Comparison of ENCODE assay signal across 13 cellular contexts in genomic region chr10:15348579-15348978, GRCh38. TPM values are rescaled to one million over a fixed set of nuclear protein-coding genes. Genes with fewer than 3 reads are reported as not detected.
A peak's percentile ranks its signal among the peaks of the same experiment; 100 is the strongest.
DNase-seq lines count a peak whose midpoint lies in the region; ATAC-seq and TF ChIP-seq lines count a peak whose summit lies in the region.
"Had no signal": no experiment of that assay in that cellular context is flagged by ENCODE, and none has a peak within 500 bp of the region (broad histone marks: within the 10 kb centered on the region; RNA-seq: fewer than 3 reads in every experiment).

No MANE protein-coding gene starts in this region.

- peaks cover 8% of the 10 kb centered on the region for H3K4me1 Mint-ChIP-seq in MCF 10A (ENCODE audit: insufficient read depth, unreplicated experiment)
- H3K4me1 Mint-ChIP-seq: memory B cell had no signal

- WGBS in IMR-90 (ENCODE audit: extremely low coverage in 2 of 2, insufficient read length in 1 of 2), 2 experiments: 53% methylated on average over 3 of the region's 8 CpGs; no CpG with 5 or more reads in 1 of the 2 experiments

- H4K20me1 ChIP-seq in IMR-90 (ENCODE audit: insufficient read depth, low read length) (peaks cover 21% of the 10 kb centered on the region; the same call in 1 of the 2 replicates), PC-9 (ENCODE audit: insufficient read depth) (no peaks in the 10 kb centered on the region)

- H2BK5ac ChIP-seq in IMR-90 (ENCODE audit: low read depth, low read length, poor library complexity, severe bottlenecking): no peak overlapping the region

- TF ChIP-seq CTCF in IMR-90 (conservative IDR thresholded peaks at IDR 0.05; ENCODE audit: low read depth, low read length): no peak
- TF ChIP-seq CTCF in dorsolateral prefrontal cortex (IDR thresholded peaks at IDR 0.05 in 54 of 56, conservative IDR thresholded peaks at IDR 0.05 in 2 of 56; ENCODE audit: low read depth in 1 of 56, partially characterized antibody in 56 of 56): no peak
- no peak for TF ChIP-seq CTCF in left lung (IDR thresholded peaks at IDR 0.05)
- TF ChIP-seq CTCF in PC-9 (conservative IDR thresholded peaks at IDR 0.05): no peak
- no peak for TF ChIP-seq CTCF in MCF 10A (IDR thresholded peaks at IDR 0.05; ENCODE audit: unreplicated experiment)

- H2AK5ac ChIP-seq in IMR-90 (ENCODE audit: low read depth, low read length): no peak overlapping the region

- H4K5ac ChIP-seq in IMR-90 (ENCODE audit: low read depth, low read length): no peak overlapping the region; the same call in 1 of the 2 replicates

- no peak overlapping the region for H2BK120ac ChIP-seq in IMR-90 (ENCODE audit: low read depth, low read length)

- no peaks in the 10 kb centered on the region for H3K9me3 ChIP-seq in IMR-90 (ENCODE audit: control insufficient read depth, insufficient read depth, low read length)
- no peaks in the 10 kb centered on the region for H3K9me3 ChIP-seq in left lung
- H3K9me3 ChIP-seq in PC-9 (ENCODE audit: insufficient read depth, low read depth): no peaks in the 10 kb centered on the region

- H3K56ac ChIP-seq in IMR-90 (ENCODE audit: extremely low read depth, insufficient read depth, low read length): no peak overlapping the region

- H3K4ac ChIP-seq in IMR-90 (ENCODE audit: low read depth, low read length): no peak overlapping the region

- peak overlapping the region; percentile 77 for H2AK9ac ChIP-seq in IMR-90 (replicated peaks; ENCODE audit: low read depth, low read length, poor library complexity)

- H3K4me1 ChIP-seq in IMR-90 (ENCODE audit: control insufficient read depth, insufficient read depth, low read length) (peaks cover 1% of the 10 kb centered on the region; the same call in 1 of the 2 replicates), left lung (peaks cover 0 to 8% of the 10 kb centered on the region in 2 donors), PC-9 (replicated peaks; ENCODE audit: insufficient read depth) (no peaks in the 10 kb centered on the region)

- peak overlapping the region; percentile 22; the same call in 1 of the 2 replicates for H3K14ac ChIP-seq in IMR-90 (replicated peaks; ENCODE audit: low read depth, low read length)

- H3K9me2 ChIP-seq in PC-9 (ENCODE audit: insufficient read depth): no peaks in the 10 kb centered on the region

- intact Hi-C loops in IMR-90 (cut with micrococcal nuclease): no loop called here
- intact Hi-C loops in dorsolateral prefrontal cortex (cut with DNase I): loop anchor here in 1 of 2 donors (5.0 kb wide), 1 partner anchor 36 kb away; no protein-coding TSS in a partner anchor
- intact Hi-C loops in left lung (cut with DNase I): no loop called here
- intact Hi-C loops in PC-9 (cut with micrococcal nuclease; ENCODE audit: unreplicated experiment): no loop called here
- intact Hi-C loops in MCF 10A (cut with micrococcal nuclease): no loop called here

- no peak overlapping the region for H3K4me3 Mint-ChIP-seq in MCF 10A (ENCODE audit: unreplicated experiment)
- H3K4me3 Mint-ChIP-seq: memory B cell had no signal

- H3K9me1 ChIP-seq in IMR-90 (ENCODE audit: insufficient read depth, low read length): no peaks in the 10 kb centered on the region; the same call in none of the 2 replicates

- TF ChIP-seq RAD21 in IMR-90 (IDR thresholded peaks at IDR 0.05; ENCODE audit: low read length): no peak

- H4K8ac ChIP-seq in IMR-90 (ENCODE audit: low read depth in 2 of 2, low read length in 2 of 2): peak overlapping the region in 1 of 2 experiments; percentile 54; a peak in 1 of 4 replicates

- no peak overlapping the region for H2BK15ac ChIP-seq in IMR-90 (ENCODE audit: low read depth, low read length)

- H3K4me2 ChIP-seq in IMR-90 (ENCODE audit: low read depth, low read length): peak overlapping the region; percentile 77
- H3K4me2 ChIP-seq in PC-9: no peak overlapping the region

- no peaks in the 10 kb centered on the region for H3K79me2 ChIP-seq in PC-9 (ENCODE audit: low read depth)

- BruUV-seq in IMR-90 (replicated peaks; lab: Mats Ljungman, UMichigan) (no TSS peak), PC-9 (replicated peaks; lab: Mats Ljungman, UMichigan) (no TSS peak), MCF 10A (replicated peaks; lab: Mats Ljungman, UMichigan) (no TSS peak)

- no peaks in the 10 kb centered on the region for H3K36me3 ChIP-seq in IMR-90 (ENCODE audit: control insufficient read depth, insufficient read depth, low read length)
- no peaks in the 10 kb centered on the region for H3K36me3 ChIP-seq in left lung
- H3K36me3 ChIP-seq in PC-9 (ENCODE audit: low read depth): no peaks in the 10 kb centered on the region

- no peaks in the 10 kb centered on the region for H3K9me3 Mint-ChIP-seq in MCF 10A (ENCODE audit: unreplicated experiment)
- H3K9me3 Mint-ChIP-seq: activated T-helper 2 cell treated with anti-CD3 and anti-CD28 coated beads, Interferon-gamma antibody, Interleukin-2, Interleukin-4, amounts not matched to agents 10 μg/mL and 5 μg/mL and 100 μg/mL, durations not matched to agents 14 hours and 24 hours and 36 hours; memory B cell had no signal

- DNase-seq in IMR-90 (peak; percentile 41), dorsolateral prefrontal cortex (peak in 2 of 10 donors; percentile 19 to 32), left lung (no peak), stromal cell of bone marrow (ENCODE audit: low read depth) (peak; percentile 21), PC-9 (no peak), GF-D8 (lab: John Stamatoyannopoulos, UW) (no peak), MCF 10A (ENCODE audit: unreplicated experiment) (no peak)
- DNase-seq: activated CD4-positive, CD25-positive, alpha-beta regulatory T cell; DMS79 treated with DMSO at 0.1 percent for 48 hours; NCI-H187 treated with DMSO at 0.1 percent for 48 hours had no signal

- peak overlapping the region; percentile 71 for H2AFZ ChIP-seq in IMR-90 (replicated peaks; ENCODE audit: low read length, poor library complexity)
- H2AFZ ChIP-seq in PC-9: no peak overlapping the region

- dilution Hi-C loops in IMR-90 (cut with HindIII; ENCODE audit: low sequenced_read_pairs, unreplicated experiment): no loop called here

- no peaks in the 10 kb centered on the region for H3K27me3 Mint-ChIP-seq in MCF 10A (ENCODE audit: insufficient read depth, unreplicated experiment)

- no peak for TF ChIP-seq POLR2A in IMR-90 (IDR thresholded peaks at IDR 0.05; ENCODE audit: low read depth, low read length)

- H3K23ac ChIP-seq in IMR-90 (ENCODE audit: low read depth, low read length): 0 out of 2 replicates have a peak overlapping the region, but pooled peaks have one; percentile 59

- POLR2A ChIA-PET in IMR-90 (lab: Charles Lee; ENCODE audit: unreplicated experiment): no interaction called here
- POLR2A ChIA-PET in PC-9 (lab: Charles Lee; ENCODE audit: unreplicated experiment): no interaction called here
- POLR2A ChIA-PET in MCF 10A (lab: Yijun Ruan, JAX): no interaction called here

- no peak overlapping the region for H3K27ac Mint-ChIP-seq in MCF 10A (ENCODE audit: low read depth, unreplicated experiment)
- H3K27ac Mint-ChIP-seq: activated T-helper 2 cell treated with anti-CD3 and anti-CD28 coated beads, Interferon-gamma antibody, Interleukin-2, Interleukin-4, amounts not matched to agents 10 μg/mL and 5 μg/mL and 100 μg/mL, durations not matched to agents 14 hours and 24 hours and 36 hours; memory B cell had no signal

- in situ Hi-C loops in IMR-90 (cut with MboI; ENCODE audit: low sequenced_read_pairs): no loop called here

- peak overlapping the region; percentile 21; the same call in 1 of the 2 replicates for H3K9ac ChIP-seq in IMR-90 (ENCODE audit: low read depth, low read length)

- no peak overlapping the region for H2BK20ac ChIP-seq in IMR-90 (ENCODE audit: low read depth, low read length)

- peaks cover 15 to 51% of the 10 kb centered on the region in 2 experiments; a peak in 2 of 4 replicates for H3K79me1 ChIP-seq in IMR-90 (ENCODE audit: low read depth in 1 of 2, low read length in 2 of 2)

- peak; percentile 54 for ATAC-seq in IMR-90 (ENCODE audit: low read depth)
- peak; percentile 21 for ATAC-seq in left lung
- no peak for ATAC-seq in HG03457 (IDR thresholded peaks at IDR 0.05; ENCODE audit: unreplicated experiment)

- CTCF ChIA-PET in IMR-90 (lab: Yijun Ruan, JAX): interaction anchor here (1.2 kb wide), 1 partner anchor 22 kb away, joined by 4 read pairs; the partner anchor contains the start of gene FAM171A1
- CTCF ChIA-PET in PC-9 (lab: Charles Lee): no interaction called here
- CTCF ChIA-PET in MCF 10A (lab: Yijun Ruan, JAX): interaction anchor here (0.9 kb wide), 1 partner anchor 13 kb away, joined by 4 read pairs; no protein-coding TSS in a partner anchor

- H3K27ac ChIP-seq in IMR-90 (ENCODE audit: insufficient read depth, low read length): no peak overlapping the region
- peak overlapping the region in 52 of 59 donors; percentile 0 to 93 (median 56) for H3K27ac ChIP-seq in dorsolateral prefrontal cortex
- no peak overlapping the region for H3K27ac ChIP-seq in left lung
- H3K27ac ChIP-seq in PC-9: no peak overlapping the region

- no peak overlapping the region; the same call in 1 of the 2 replicates for H3K18ac ChIP-seq in IMR-90 (ENCODE audit: low read depth, low read length)

- H3K36me3 Mint-ChIP-seq in MCF 10A (ENCODE audit: insufficient read depth, unreplicated experiment): no peaks in the 10 kb centered on the region
- H3K36me3 Mint-ChIP-seq: memory B cell had no signal

- H3K4me3 ChIP-seq in IMR-90 (ENCODE audit: insufficient read depth, low read depth, low read length): peak overlapping the region; percentile 22
- H3K4me3 ChIP-seq in dorsolateral prefrontal cortex: peak overlapping the region in 57 of 59 donors; percentile 8 to 61 (median 41)
- H3K4me3 ChIP-seq in left lung: no peak overlapping the region
- H3K4me3 ChIP-seq in PC-9: no peak overlapping the region

- 0 out of 2 replicates have a peak, but pooled peaks cover 2% of the 10 kb centered on the region for H3K27me3 ChIP-seq in IMR-90 (ENCODE audit: control insufficient read depth, insufficient read depth, low read length)
- no peaks in the 10 kb centered on the region for H3K27me3 ChIP-seq in dorsolateral prefrontal cortex
- H3K27me3 ChIP-seq in left lung: no peaks in the 10 kb centered on the region
- H3K27me3 ChIP-seq in PC-9 (ENCODE audit: insufficient read depth, low read depth): peaks cover 83% of the 10 kb centered on the region

- no peaks in the 10 kb centered on the region for H3F3A ChIP-seq in PC-9 (ENCODE audit: insufficient read depth, low read depth)

- H4K91ac ChIP-seq in IMR-90 (ENCODE audit: insufficient read depth, low read depth, low read length): no peak overlapping the region

TF ChIP-seq in IMR-90, 13 proteins besides CTCF, POLR2A, EP300 and RAD21:
- TF ChIP-seq NFE2L2 (IDR thresholded peaks at IDR 0.05; ENCODE audit: low read depth, low read length) (no peak), SMC3 (IDR thresholded peaks at IDR 0.05; ENCODE audit: low read depth, low read length) (no peak), RFX5 (IDR thresholded peaks at IDR 0.05; ENCODE audit: low read depth, low read length) (no peak), BHLHE40 (IDR thresholded peaks at IDR 0.05; ENCODE audit: low read depth, low read length) (no peak)

RNA-seq across cellular contexts. Expression of gene FAM171A1, which starts 22.5 kb away (rescaled TPM):
- 20.3 and 26.1 TPM in 2 replicates for total RNA-seq in IMR-90 (2012; rRNA removed)
- polyA plus RNA-seq in IMR-90 (2012; rRNA removed): 28.1 and 30.6 TPM in 2 replicates
- 25.0 and 34.3 TPM in 2 replicates for polyA plus RNA-seq in IMR-90 (2012; cell fraction: cytosol; rRNA removed)
- 13.1 and 16.1 TPM in 2 replicates for polyA plus RNA-seq in IMR-90 (2012; cell fraction: nucleus; rRNA removed; ENCODE audit: low replicate concordance)
- 100 to 1,000 TPM in 97 of 120 experiments, 10 to 100 TPM in 23; 79.2 to 197 (median 110) TPM for total RNA-seq in dorsolateral prefrontal cortex
- total RNA-seq in left lung: 10 to 100 TPM; 13.2 to 16.0 TPM
- total RNA-seq in PC-9 (2021): 3.0 and 3.6 TPM in 2 replicates
- total RNA-seq in MCF 10A (2022): 9.3 and 15.9 TPM in 2 replicates

Comparison
In these comparisons a context has a peak if more than half of its experiments do, and no peak if none do; other contexts are left out.
1. DNase-seq: peak in IMR-90 (single experiment) and stromal cell of bone marrow (single experiment); none in left lung (0 of 2), PC-9 (0 of 2), GF-D8 (single experiment) and MCF 10A (single experiment).
2. H3K27ac ChIP-seq: peak in dorsolateral prefrontal cortex (52 of 59); none in IMR-90 (single experiment), left lung (0 of 2) and PC-9 (single experiment).
3. H3K4me3 ChIP-seq: peak in IMR-90 (single experiment) and dorsolateral prefrontal cortex (57 of 59); none in left lung (0 of 2) and PC-9 (single experiment).